Comparison of ENCODE assay signal across 8 cellular contexts in genomic region chr13:109700176-109700575, GRCh38.
DNase-seq lines count a peak whose midpoint lies in the region; TF ChIP-seq lines count a peak whose summit lies in the region.

No MANE protein-coding gene starts in this region.

- peak overlapping the region in 9 of 10 experiments; percentile 11 to 56 (median 39); a peak in 16 of 20 replicates for H3K4me3 ChIP-seq in BLaER1 treated with 17β-estradiol and CSF1 and Interleukin-3, amounts not matched to agents 10 nM and 100 nM
- no peak overlapping the region for H3K4me3 ChIP-seq in smooth muscle cell

- H3K9me3 ChIP-seq in BLaER1 treated with 17β-estradiol and CSF1 and Interleukin-3, amounts not matched to agents 10 nM and 100 nM (replicated peaks in 1 of 11): peaks cover 8 to 40% (median 32%) of the 10 kb centered on the region in 11 experiments; a peak in 21 of 22 replicates
- no peaks in the 10 kb centered on the region for H3K9me3 ChIP-seq in smooth muscle cell (replicated peaks; ENCODE audit: low read depth)

- H3K4me2 ChIP-seq in BLaER1 treated with 17β-estradiol and CSF1 and Interleukin-3, amounts not matched to agents 10 nM and 100 nM: peak overlapping the region; percentile 76 to 91 (median 86)
- no peak overlapping the region for H3K4me2 ChIP-seq in smooth muscle cell

- peaks cover 0 to 29% (median 9%) of the 10 kb centered on the region in 11 experiments; a peak in 9 of 22 replicates for H3K36me3 ChIP-seq in BLaER1 treated with 17β-estradiol and CSF1 and Interleukin-3, amounts not matched to agents 10 nM and 100 nM
- no peaks in the 10 kb centered on the region for H3K36me3 ChIP-seq in smooth muscle cell (ENCODE audit: low read depth)

- no peaks in the 10 kb centered on the region for H4K20me1 ChIP-seq in BLaER1 treated with 17β-estradiol and CSF1 and Interleukin-3, amounts not matched to agents 10 nM and 100 nM
- no peaks in the 10 kb centered on the region for H4K20me1 ChIP-seq in smooth muscle cell (ENCODE audit: low read depth)

- 8% methylated on average over 3 of the region's 3 CpGs for WGBS in smooth muscle cell (ENCODE audit: low lambda C conversion rate)

- H2AFZ ChIP-seq in smooth muscle cell (ENCODE audit: low read depth): no peak overlapping the region

- peaks cover 7% of the 10 kb centered on the region for H3F3A ChIP-seq in smooth muscle cell (ENCODE audit: low read depth)

- no peak for TF ChIP-seq CTCF in smooth muscle cell (IDR thresholded peaks at IDR 0.05; ENCODE audit: borderline replicate concordance, insufficient read depth, poor library complexity, severe bottlenecking)

- H3K79me2 ChIP-seq in smooth muscle cell (ENCODE audit: low read depth): no peaks in the 10 kb centered on the region

- H3K9ac ChIP-seq in BLaER1 treated with 17β-estradiol and CSF1 and Interleukin-3, amounts not matched to agents 10 nM and 100 nM: peak overlapping the region in 10 of 11 experiments; percentile 30 to 81 (median 72); a peak in 20 of 22 replicates
- no peak overlapping the region for H3K9ac ChIP-seq in smooth muscle cell (ENCODE audit: low read depth)

- DNase-seq in NCI-H128 (lab: John Stamatoyannopoulos, UW; ENCODE audit: unreplicated experiment) (peak; percentile 26), SKM-1 treated with dmso at 0.1 percent for 144 hours (lab: John Stamatoyannopoulos, UW; ENCODE audit: unreplicated experiment) (peak; percentile 88), head of caudate nucleus (peak in 39 of 42 donors; percentile 18 to 75 (median 49)), smooth muscle cell (lab: John Stamatoyannopoulos, UW; ENCODE audit: unreplicated experiment) (peak; percentile 12), T1000 (lab: John Stamatoyannopoulos, UW) (no peak)
- DNase-seq in stimulated activated CD4-positive, alpha-beta T cell treated with anti-CD3 and anti-CD28 coated beads, Interleukin-1b, Interleukin-23, amount 100 ng/mL, for 48 hours: no peak
- no peak for DNase-seq in activated CD4-positive, alpha-beta T cell treated with anti-CD3 and anti-CD28 coated beads, Interleukin-2, amount 50 U/mL, for 1 hour

- intact Hi-C loops in head of caudate nucleus (cut with DNase I): no loop called here

- no peaks in the 10 kb centered on the region for H3K27me3 ChIP-seq in BLaER1 treated with 17β-estradiol and CSF1 and Interleukin-3, amounts not matched to agents 10 nM and 100 nM
- no peaks in the 10 kb centered on the region for H3K27me3 ChIP-seq in smooth muscle cell (ENCODE audit: low read depth)

- H3K4me1 ChIP-seq in BLaER1 treated with 17β-estradiol and CSF1 and Interleukin-3, amounts not matched to agents 10 nM and 100 nM: peaks cover 58 to 75% (median 63%) of the 10 kb centered on the region in 10 experiments
- peaks cover 6% of the 10 kb centered on the region for H3K4me1 ChIP-seq in smooth muscle cell (ENCODE audit: low read depth)

- H3K27ac ChIP-seq in BLaER1 treated with 17β-estradiol and CSF1 and Interleukin-3, amounts not matched to agents 10 nM and 100 nM: peak overlapping the region; percentile 26 to 99 (median 89); a peak in 21 of 22 replicates
- peak overlapping the region; percentile 15 for H3K27ac ChIP-seq in smooth muscle cell (ENCODE audit: low read depth)

Comparison
In these comparisons a context has a peak if more than half of its experiments do, and no peak if none do; other contexts are left out.
1. DNase-seq: peak in NCI-H128 (single experiment), SKM-1 treated with dmso at 0.1 percent for 144 hours (single experiment), head of caudate nucleus (39 of 42) and smooth muscle cell (single experiment); none in stimulated activated CD4-positive, alpha-beta T cell treated with anti-CD3 and anti-CD28 coated beads, Interleukin-1b, Interleukin-23, amount 100 ng/mL, for 48 hours (single experiment), activated CD4-positive, alpha-beta T cell treated with anti-CD3 and anti-CD28 coated beads, Interleukin-2, amount 50 U/mL, for 1 hour (single experiment) and T1000 (single experiment).